ENCODE assay signal across 1 cellular context in the genomic region with DNA sequence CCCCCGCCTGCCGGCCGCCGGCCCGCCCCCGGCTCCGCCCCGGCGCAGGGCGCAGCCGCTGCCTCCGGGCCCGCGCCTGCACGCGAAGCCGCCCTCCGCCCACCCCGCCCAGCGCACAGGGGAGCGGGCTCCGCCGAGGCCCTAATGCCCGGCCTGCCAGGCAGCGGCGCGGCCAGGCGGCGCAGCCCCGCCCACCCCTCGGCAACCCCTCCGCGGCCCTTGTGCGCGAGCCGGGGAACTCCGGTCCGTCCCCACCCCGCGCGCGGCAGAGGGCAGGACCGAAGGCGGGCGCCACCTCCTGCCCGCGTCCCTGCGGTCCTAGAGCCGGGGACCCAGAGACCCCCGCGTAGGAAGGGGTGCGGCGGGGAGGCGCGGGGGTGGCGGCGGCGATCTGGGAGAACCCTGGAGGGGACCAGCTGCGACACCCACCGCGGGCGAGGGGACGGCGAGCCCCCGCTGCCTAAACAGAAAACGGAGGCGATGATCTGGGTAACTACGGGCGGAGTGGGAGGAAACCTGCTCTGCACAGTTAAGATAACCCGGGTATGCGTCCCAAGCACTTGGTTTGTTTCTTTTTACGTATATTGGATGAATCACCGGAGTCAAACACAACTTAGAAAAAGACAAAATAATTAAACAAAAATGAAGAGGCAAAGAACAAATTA.
A peak's percentile ranks its signal among the peaks of the same experiment; 100 is the strongest.
TF ChIP-seq lines count a peak whose summit lies in the region.

No MANE protein-coding gene starts in this region.

TF ChIP-seq in K562, 482 proteins besides CTCF, POLR2A, EP300 and RAD21 (continued from another document and continues in another):
- peak; percentile 75 for TF ChIP-seq NCOR1 (IDR thresholded peaks at IDR 0.05)
- TF ChIP-seq NR1H2 (CRISPR knock-in tag; IDR thresholded peaks at IDR 0.05) = no peak
- TF ChIP-seq, protein P1, sequence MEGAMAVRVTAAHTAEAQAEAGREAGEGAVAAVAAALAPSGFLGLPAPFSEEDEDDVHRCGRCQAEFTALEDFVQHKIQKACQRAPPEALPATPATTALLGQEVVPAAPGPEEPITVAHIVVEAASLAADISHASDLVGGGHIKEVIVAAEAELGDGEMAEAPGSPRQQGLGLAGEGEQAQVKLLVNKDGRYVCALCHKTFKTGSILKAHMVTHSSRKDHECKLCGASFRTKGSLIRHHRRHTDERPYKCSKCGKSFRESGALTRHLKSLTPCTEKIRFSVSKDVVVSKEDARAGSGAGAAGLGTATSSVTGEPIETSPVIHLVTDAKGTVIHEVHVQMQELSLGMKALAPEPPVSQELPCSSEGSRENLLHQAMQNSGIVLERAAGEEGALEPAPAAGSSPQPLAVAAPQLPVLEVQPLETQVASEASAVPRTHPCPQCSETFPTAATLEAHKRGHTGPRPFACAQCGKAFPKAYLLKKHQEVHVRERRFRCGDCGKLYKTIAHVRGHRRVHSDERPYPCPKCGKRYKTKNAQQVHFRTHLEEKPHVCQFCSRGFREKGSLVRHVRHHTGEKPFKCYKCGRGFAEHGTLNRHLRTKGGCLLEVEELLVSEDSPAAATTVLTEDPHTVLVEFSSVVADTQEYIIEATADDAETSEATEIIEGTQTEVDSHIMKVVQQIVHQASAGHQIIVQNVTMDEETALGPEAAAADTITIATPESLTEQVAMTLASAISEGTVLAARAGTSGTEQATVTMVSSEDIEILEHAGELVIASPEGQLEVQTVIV (CRISPR knock-in tag; IDR thresholded peaks at IDR 0.05; ENCODE audit: borderline replicate concordance) = no peak
- TF ChIP-seq ARID2 (IDR thresholded peaks at IDR 0.05) = no peak
- TF ChIP-seq, protein P2, sequence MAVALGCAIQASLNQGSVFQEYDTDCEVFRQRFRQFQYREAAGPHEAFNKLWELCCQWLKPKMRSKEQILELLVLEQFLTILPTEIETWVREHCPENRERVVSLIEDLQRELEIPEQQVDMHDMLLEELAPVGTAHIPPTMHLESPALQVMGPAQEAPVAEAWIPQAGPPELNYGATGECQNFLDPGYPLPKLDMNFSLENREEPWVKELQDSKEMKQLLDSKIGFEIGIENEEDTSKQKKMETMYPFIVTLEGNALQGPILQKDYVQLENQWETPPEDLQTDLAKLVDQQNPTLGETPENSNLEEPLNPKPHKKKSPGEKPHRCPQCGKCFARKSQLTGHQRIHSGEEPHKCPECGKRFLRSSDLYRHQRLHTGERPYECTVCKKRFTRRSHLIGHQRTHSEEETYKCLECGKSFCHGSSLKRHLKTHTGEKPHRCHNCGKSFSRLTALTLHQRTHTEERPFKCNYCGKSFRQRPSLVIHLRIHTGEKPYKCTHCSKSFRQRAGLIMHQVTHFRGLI (CRISPR knock-in tag; IDR thresholded peaks at IDR 0.05) = no peak
- TF ChIP-seq JUNB (CRISPR knock-in tag; conservative IDR thresholded peaks at IDR 0.05) = no peak
- peak in 2 of 3 experiments; percentile 8 to 16 for TF ChIP-seq YY1 (IDR thresholded peaks at IDR 0.05; ENCODE audit: borderline replicate concordance in 1 of 3, control insufficient read depth in 1 of 3, extremely low read depth in 1 of 3, insufficient read depth in 3 of 3, insufficient read length in 1 of 3, insufficient replicate concordance in 2 of 3, low read depth in 1 of 3, low read length in 2 of 3)
- peak; percentile 39 for TF ChIP-seq RBBP5 (IDR thresholded peaks at IDR 0.05; ENCODE audit: borderline replicate concordance, insufficient read depth, low read length, poor library complexity, severe bottlenecking)
- peak; percentile 51 for TF ChIP-seq TBP (optimal IDR thresholded peaks at IDR 0.05; ENCODE audit: low read depth, low read length)
- TF ChIP-seq, protein P3, sequence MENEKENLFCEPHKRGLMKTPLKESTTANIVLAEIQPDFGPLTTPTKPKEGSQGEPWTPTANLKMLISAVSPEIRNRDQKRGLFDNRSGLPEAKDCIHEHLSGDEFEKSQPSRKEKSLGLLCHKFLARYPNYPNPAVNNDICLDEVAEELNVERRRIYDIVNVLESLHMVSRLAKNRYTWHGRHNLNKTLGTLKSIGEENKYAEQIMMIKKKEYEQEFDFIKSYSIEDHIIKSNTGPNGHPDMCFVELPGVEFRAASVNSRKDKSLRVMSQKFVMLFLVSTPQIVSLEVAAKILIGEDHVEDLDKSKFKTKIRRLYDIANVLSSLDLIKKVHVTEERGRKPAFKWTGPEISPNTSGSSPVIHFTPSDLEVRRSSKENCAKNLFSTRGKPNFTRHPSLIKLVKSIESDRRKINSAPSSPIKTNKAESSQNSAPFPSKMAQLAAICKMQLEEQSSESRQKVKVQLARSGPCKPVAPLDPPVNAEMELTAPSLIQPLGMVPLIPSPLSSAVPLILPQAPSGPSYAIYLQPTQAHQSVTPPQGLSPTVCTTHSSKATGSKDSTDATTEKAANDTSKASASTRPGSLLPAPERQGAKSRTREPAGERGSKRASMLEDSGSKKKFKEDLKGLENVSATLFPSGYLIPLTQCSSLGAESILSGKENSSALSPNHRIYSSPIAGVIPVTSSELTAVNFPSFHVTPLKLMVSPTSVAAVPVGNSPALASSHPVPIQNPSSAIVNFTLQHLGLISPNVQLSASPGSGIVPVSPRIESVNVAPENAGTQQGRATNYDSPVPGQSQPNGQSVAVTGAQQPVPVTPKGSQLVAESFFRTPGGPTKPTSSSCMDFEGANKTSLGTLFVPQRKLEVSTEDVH (IDR thresholded peaks at IDR 0.05; ENCODE audit: low read depth, partially characterized antibody) = no peak
- no peak for TF ChIP-seq ZNF780A (CRISPR knock-in tag; IDR thresholded peaks at IDR 0.05)
- TF ChIP-seq SMARCA4 (IDR thresholded peaks at IDR 0.05) = peak; percentile 84
- TF ChIP-seq CSDE1 (IDR thresholded peaks at IDR 0.05) = no peak
- TF ChIP-seq, protein P4, sequence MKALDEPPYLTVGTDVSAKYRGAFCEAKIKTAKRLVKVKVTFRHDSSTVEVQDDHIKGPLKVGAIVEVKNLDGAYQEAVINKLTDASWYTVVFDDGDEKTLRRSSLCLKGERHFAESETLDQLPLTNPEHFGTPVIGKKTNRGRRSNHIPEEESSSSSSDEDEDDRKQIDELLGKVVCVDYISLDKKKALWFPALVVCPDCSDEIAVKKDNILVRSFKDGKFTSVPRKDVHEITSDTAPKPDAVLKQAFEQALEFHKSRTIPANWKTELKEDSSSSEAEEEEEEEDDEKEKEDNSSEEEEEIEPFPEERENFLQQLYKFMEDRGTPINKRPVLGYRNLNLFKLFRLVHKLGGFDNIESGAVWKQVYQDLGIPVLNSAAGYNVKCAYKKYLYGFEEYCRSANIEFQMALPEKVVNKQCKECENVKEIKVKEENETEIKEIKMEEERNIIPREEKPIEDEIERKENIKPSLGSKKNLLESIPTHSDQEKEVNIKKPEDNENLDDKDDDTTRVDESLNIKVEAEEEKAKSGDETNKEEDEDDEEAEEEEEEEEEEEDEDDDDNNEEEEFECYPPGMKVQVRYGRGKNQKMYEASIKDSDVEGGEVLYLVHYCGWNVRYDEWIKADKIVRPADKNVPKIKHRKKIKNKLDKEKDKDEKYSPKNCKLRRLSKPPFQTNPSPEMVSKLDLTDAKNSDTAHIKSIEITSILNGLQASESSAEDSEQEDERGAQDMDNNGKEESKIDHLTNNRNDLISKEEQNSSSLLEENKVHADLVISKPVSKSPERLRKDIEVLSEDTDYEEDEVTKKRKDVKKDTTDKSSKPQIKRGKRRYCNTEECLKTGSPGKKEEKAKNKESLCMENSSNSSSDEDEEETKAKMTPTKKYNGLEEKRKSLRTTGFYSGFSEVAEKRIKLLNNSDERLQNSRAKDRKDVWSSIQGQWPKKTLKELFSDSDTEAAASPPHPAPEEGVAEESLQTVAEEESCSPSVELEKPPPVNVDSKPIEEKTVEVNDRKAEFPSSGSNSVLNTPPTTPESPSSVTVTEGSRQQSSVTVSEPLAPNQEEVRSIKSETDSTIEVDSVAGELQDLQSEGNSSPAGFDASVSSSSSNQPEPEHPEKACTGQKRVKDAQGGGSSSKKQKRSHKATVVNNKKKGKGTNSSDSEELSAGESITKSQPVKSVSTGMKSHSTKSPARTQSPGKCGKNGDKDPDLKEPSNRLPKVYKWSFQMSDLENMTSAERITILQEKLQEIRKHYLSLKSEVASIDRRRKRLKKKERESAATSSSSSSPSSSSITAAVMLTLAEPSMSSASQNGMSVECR (CRISPR knock-in tag; IDR thresholded peaks at IDR 0.05) = 0 out of 2 replicates have a peak, but pooled peaks have one; percentile 25
- TF ChIP-seq HLTF (IDR thresholded peaks at IDR 0.05) = no peak
- TF ChIP-seq ZNF384 (IDR thresholded peaks at IDR 0.05; ENCODE audit: low read depth, low read length) = no peak
- TF ChIP-seq MEF2A (IDR thresholded peaks at IDR 0.05; ENCODE audit: control insufficient read depth, low read depth, low read length) = no peak
- no peak for TF ChIP-seq ZNF121 (CRISPR knock-in tag; conservative IDR thresholded peaks at IDR 0.05)
- TF ChIP-seq, protein P5, sequence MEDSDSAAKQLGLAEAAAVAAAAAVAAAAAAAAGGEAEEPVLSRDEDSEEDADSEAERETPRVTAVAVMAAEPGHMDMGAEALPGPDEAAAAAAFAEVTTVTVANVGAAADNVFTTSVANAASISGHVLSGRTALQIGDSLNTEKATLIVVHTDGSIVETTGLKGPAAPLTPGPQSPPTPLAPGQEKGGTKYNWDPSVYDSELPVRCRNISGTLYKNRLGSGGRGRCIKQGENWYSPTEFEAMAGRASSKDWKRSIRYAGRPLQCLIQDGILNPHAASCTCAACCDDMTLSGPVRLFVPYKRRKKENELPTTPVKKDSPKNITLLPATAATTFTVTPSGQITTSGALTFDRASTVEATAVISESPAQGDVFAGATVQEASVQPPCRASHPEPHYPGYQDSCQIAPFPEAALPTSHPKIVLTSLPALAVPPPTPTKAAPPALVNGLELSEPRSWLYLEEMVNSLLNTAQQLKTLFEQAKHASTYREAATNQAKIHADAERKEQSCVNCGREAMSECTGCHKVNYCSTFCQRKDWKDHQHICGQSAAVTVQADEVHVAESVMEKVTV (CRISPR knock-in tag; IDR thresholded peaks at IDR 0.05) = no peak
- TF ChIP-seq, protein P6, sequence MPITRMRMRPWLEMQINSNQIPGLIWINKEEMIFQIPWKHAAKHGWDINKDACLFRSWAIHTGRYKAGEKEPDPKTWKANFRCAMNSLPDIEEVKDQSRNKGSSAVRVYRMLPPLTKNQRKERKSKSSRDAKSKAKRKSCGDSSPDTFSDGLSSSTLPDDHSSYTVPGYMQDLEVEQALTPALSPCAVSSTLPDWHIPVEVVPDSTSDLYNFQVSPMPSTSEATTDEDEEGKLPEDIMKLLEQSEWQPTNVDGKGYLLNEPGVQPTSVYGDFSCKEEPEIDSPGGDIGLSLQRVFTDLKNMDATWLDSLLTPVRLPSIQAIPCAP (CRISPR knock-in tag; IDR thresholded peaks at IDR 0.05; ENCODE audit: borderline replicate concordance) = no peak
- TF ChIP-seq FIP1L1 (IDR thresholded peaks at IDR 0.05; ENCODE audit: low read depth, low read length, poor library complexity, severe bottlenecking) = no peak
- TF ChIP-seq LEF1 (IDR thresholded peaks at IDR 0.05) = 0 out of 2 replicates have a peak, but pooled peaks have one; percentile 32
- TF ChIP-seq NFYB (IDR thresholded peaks at IDR 0.05; ENCODE audit: extremely low read depth, insufficient read length) = no peak
- no peak for TF ChIP-seq PRMT5 (CRISPR knock-in tag; IDR thresholded peaks at IDR 0.05)
- no peak for TF ChIP-seq YBX1 (IDR thresholded peaks at IDR 0.05)
- TF ChIP-seq, protein P7, sequence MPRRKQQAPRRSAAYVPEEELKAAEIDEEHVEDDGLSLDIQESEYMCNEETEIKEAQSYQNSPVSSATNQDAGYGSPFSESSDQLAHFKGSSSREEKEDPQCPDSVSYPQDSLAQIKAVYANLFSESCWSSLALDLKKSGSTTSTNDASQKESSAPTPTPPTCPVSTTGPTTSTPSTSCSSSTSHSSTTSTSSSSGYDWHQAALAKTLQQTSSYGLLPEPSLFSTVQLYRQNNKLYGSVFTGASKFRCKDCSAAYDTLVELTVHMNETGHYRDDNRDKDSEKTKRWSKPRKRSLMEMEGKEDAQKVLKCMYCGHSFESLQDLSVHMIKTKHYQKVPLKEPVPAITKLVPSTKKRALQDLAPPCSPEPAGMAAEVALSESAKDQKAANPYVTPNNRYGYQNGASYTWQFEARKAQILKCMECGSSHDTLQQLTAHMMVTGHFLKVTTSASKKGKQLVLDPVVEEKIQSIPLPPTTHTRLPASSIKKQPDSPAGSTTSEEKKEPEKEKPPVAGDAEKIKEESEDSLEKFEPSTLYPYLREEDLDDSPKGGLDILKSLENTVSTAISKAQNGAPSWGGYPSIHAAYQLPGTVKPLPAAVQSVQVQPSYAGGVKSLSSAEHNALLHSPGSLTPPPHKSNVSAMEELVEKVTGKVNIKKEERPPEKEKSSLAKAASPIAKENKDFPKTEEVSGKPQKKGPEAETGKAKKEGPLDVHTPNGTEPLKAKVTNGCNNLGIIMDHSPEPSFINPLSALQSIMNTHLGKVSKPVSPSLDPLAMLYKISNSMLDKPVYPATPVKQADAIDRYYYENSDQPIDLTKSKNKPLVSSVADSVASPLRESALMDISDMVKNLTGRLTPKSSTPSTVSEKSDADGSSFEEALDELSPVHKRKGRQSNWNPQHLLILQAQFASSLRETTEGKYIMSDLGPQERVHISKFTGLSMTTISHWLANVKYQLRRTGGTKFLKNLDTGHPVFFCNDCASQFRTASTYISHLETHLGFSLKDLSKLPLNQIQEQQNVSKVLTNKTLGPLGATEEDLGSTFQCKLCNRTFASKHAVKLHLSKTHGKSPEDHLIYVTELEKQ (CRISPR knock-in tag; IDR thresholded peaks at IDR 0.05) = no peak
- TF ChIP-seq, protein P8, sequence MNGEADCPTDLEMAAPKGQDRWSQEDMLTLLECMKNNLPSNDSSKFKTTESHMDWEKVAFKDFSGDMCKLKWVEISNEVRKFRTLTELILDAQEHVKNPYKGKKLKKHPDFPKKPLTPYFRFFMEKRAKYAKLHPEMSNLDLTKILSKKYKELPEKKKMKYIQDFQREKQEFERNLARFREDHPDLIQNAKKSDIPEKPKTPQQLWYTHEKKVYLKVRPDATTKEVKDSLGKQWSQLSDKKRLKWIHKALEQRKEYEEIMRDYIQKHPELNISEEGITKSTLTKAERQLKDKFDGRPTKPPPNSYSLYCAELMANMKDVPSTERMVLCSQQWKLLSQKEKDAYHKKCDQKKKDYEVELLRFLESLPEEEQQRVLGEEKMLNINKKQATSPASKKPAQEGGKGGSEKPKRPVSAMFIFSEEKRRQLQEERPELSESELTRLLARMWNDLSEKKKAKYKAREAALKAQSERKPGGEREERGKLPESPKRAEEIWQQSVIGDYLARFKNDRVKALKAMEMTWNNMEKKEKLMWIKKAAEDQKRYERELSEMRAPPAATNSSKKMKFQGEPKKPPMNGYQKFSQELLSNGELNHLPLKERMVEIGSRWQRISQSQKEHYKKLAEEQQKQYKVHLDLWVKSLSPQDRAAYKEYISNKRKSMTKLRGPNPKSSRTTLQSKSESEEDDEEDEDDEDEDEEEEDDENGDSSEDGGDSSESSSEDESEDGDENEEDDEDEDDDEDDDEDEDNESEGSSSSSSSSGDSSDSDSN (IDR thresholded peaks at IDR 0.05; ENCODE audit: borderline replicate concordance in 1 of 2, low read depth in 2 of 2, low read length in 2 of 2) = 0 out of 4 replicates have a peak, but pooled peaks of 1 of the 2 experiments have one; percentile 17
- no peak for TF ChIP-seq ZNF3 (CRISPR knock-in tag; IDR thresholded peaks at IDR 0.05)
- TF ChIP-seq CXXC5 (CRISPR knock-in tag; IDR thresholded peaks at IDR 0.05) = peak; percentile 69
- TF ChIP-seq ZNF77 (CRISPR knock-in tag; IDR thresholded peaks at IDR 0.05) = no peak
- 0 out of 2 replicates have a peak, but pooled peaks have one; percentile 59 for TF ChIP-seq ZSCAN29 (IDR thresholded peaks at IDR 0.05)
- peak; percentile 47; the same call in 1 of the 2 replicates for TF ChIP-seq POLR2AphosphoS5 (IDR thresholded peaks at IDR 0.05; ENCODE audit: control insufficient read depth, insufficient read depth, low read depth, low read length)
- no peak for TF ChIP-seq BACH1 (tag; IDR thresholded peaks at IDR 0.05)
- TF ChIP-seq FOS (IDR thresholded peaks at IDR 0.05; ENCODE audit: extremely low read depth, insufficient read length) = no peak
- peak; percentile 50 for TF ChIP-seq EP400 (IDR thresholded peaks at IDR 0.05)
- TF ChIP-seq ZBED1 (IDR thresholded peaks at IDR 0.05) = no peak
